Comparison of ENCODE assay signal across 9 cellular contexts in the genomic region with DNA sequence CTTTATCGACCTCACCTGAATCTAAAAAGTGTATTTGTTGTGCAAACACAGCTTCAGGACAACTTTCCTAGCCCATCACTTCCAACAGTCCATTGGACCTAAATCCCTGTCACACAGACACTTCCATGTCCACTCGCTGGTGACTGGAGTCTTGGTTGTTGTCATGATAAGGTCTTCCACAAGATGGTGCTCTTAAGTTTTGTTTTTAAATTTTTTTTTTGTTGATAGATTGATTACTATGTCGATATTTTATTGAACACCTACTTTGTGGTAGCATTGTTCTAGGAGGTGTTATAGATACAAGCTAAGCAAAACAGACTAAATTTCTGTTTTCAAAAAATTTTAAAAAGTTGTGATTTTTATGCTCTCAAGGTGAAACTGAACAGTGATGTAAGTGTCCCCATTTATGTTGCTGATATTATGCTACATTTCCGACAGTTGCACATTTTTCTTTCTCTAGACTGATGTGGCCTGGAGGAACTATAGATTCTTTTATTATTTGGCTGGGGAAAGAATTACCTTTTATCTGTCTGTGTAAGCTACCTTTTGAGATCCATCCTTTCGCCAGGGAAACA. TPM values are rescaled to one million over a fixed set of nuclear protein-coding genes. Genes with fewer than 3 reads are reported as not detected.
A peak's percentile ranks its signal among the peaks of the same experiment; 100 is the strongest.
DNase-seq lines count a peak whose midpoint lies in the region; ATAC-seq and TF ChIP-seq lines count a peak whose summit lies in the region.
"Had no signal": no experiment of that assay in that cellular context is flagged by ENCODE, and none has a peak within 500 bp of the region (broad histone marks: within the 10 kb centered on the region; RNA-seq: fewer than 3 reads in every experiment).

No MANE protein-coding gene starts in this region.

- H3K27me3 Mint-ChIP-seq in T-helper 2 cell treated with Interferon-gamma antibody and Interleukin-4, amounts not matched to agents 5 μg/mL and 100 μg/mL, for 36 hours (ENCODE audit: low read depth), result peaks cover 42% of the 10 kb centered on the region

- ATAC-seq in RWPE2 (ENCODE audit: low read depth), result no peak
- ATAC-seq in GM21619 (IDR thresholded peaks at IDR 0.05; ENCODE audit: unreplicated experiment), result no peak
- ATAC-seq in GM18868 (IDR thresholded peaks at IDR 0.05; ENCODE audit: unreplicated experiment), result no peak

- H3K36me3 Mint-ChIP-seq in T-helper 2 cell treated with Interferon-gamma antibody and Interleukin-4, amounts not matched to agents 5 μg/mL and 100 μg/mL, for 36 hours (ENCODE audit: low read depth), result no peaks in the 10 kb centered on the region
- H3K36me3 Mint-ChIP-seq: activated naive CD8-positive, alpha-beta T cell had no signal

- H3K27me3 ChIP-seq in RWPE2 (ENCODE audit: insufficient read depth, poor library complexity, severe bottlenecking), result peaks cover 16% of the 10 kb centered on the region
- H3K27me3 ChIP-seq in H7 (ENCODE audit: control insufficient read depth, insufficient read depth, low read length), result no peaks in the 10 kb centered on the region

- no peaks in the 10 kb centered on the region for H3K9me3 ChIP-seq in RWPE2 (ENCODE audit: severe bottlenecking)

- H3K27ac Mint-ChIP-seq in T-helper 2 cell treated with Interferon-gamma antibody and Interleukin-4, amounts not matched to agents 5 μg/mL and 100 μg/mL, for 36 hours, result no peak overlapping the region
- H3K27ac Mint-ChIP-seq: activated naive CD8-positive, alpha-beta T cell had no signal

- H3K4me3 ChIP-seq in GM12875 (ENCODE audit: low read depth, low read length) (no peak overlapping the region), RWPE2 (ENCODE audit: severe bottlenecking) (no peak overlapping the region), H7 (ENCODE audit: insufficient read depth, low read depth, low read length) (no peak overlapping the region)

- DNase-seq in AML-193 (lab: John Stamatoyannopoulos, UW) (peak; percentile 22), RWPE2 (ENCODE audit: low spot score) (no peak), iPS-NIHi7 (ENCODE audit: extremely low spot score) (peak; percentile 41), H7 (no peak)
- DNase-seq in T-helper 2 cell treated with Interferon-gamma antibody and Interleukin-4, amounts not matched to agents 5 μg/mL and 100 μg/mL, for 36 hours (ENCODE audit: low spot score), result no peak

- H3K36me3 ChIP-seq in RWPE2 (ENCODE audit: low read depth), result no peaks in the 10 kb centered on the region
- no peaks in the 10 kb centered on the region for H3K36me3 ChIP-seq in H7 (replicated peaks; ENCODE audit: control insufficient read depth, insufficient read depth, low read length)

- H3K4me1 Mint-ChIP-seq in T-helper 2 cell treated with Interferon-gamma antibody and Interleukin-4, amounts not matched to agents 5 μg/mL and 100 μg/mL, for 36 hours (ENCODE audit: low read depth), result peaks cover 10% of the 10 kb centered on the region

- H3K27ac ChIP-seq in RWPE2 (ENCODE audit: poor library complexity, severe bottlenecking), result no peak overlapping the region

- no peak overlapping the region for H3K4me3 Mint-ChIP-seq in T-helper 2 cell treated with Interferon-gamma antibody and Interleukin-4, amounts not matched to agents 5 μg/mL and 100 μg/mL, for 36 hours
- H3K4me3 Mint-ChIP-seq: activated naive CD8-positive, alpha-beta T cell had no signal

- no peaks in the 10 kb centered on the region for H3K9me3 Mint-ChIP-seq in T-helper 2 cell treated with Interferon-gamma antibody and Interleukin-4, amounts not matched to agents 5 μg/mL and 100 μg/mL, for 36 hours

- TF ChIP-seq CTCF in GM12875 (IDR thresholded peaks at IDR 0.05; ENCODE audit: borderline replicate concordance, insufficient read depth, low read depth, low read length), result peak; percentile 36; the same call in 1 of the 2 replicates
- TF ChIP-seq CTCF in RWPE2 (IDR thresholded peaks at IDR 0.05; ENCODE audit: poor library complexity, severe bottlenecking), result peak; percentile 71

- H3K4me1 ChIP-seq in RWPE2 (ENCODE audit: insufficient read depth, poor library complexity, severe bottlenecking), result no peaks in the 10 kb centered on the region

RNA-seq across cellular contexts. Expression of a gene that starts 8.1 kb away (rescaled TPM):
- not detected in 2 replicates for total RNA-seq in H7 (2014; rRNA removed; shearing (Covaris generic))

Comparison
In these comparisons a context has a peak if more than half of its experiments do, and no peak if none do; other contexts are left out.
1. DNase-seq: peak in AML-193 (2 of 2) and iPS-NIHi7 (single experiment); none in RWPE2 (single experiment), H7 (single experiment) and T-helper 2 cell treated with Interferon-gamma antibody and Interleukin-4, amounts not matched to agents 5 μg/mL and 100 μg/mL, for 36 hours (single experiment).